ENCODE assay signal across 2 cellular contexts in the genomic region with DNA sequence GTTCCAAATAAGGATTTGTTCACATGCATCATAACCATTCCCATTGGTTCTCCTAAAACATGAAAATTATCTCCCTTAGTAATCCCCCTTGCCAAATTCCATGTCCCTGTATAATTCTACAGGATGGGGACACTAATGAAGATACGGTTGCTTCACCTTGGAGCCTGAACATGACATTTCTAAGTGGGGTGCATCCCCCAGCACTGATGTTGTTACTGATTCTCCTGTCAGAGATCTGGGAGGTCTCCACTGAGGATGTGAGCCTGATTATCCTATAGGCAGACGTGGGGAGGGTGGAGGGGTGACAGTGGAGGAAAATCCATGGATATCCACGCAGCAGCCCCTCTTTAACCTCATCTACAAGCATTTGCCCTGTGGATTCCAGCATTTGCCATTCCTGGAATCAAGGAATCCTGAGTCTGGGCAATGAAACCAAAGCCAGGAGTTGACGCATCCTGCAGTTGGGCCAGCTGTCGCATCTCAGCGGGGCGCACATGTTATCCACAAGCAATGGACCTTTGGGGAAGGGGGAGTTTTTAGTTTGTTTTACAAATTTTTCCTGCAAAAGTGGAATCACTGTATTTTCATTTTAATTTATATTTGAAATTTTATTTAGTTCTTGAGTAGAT.
TF ChIP-seq lines count a peak whose summit lies in the region.

No MANE protein-coding gene starts in this region.

TF ChIP-seq in IMR-90, 13 proteins besides CTCF, POLR2A, EP300 and RAD21 (continued from another document):
- TF ChIP-seq FOS (IDR thresholded peaks at IDR 0.05; ENCODE audit: low read depth, low read length) (no peak), RCOR1 (IDR thresholded peaks at IDR 0.05; ENCODE audit: insufficient replicate concordance, low read length) (no peak)

TF ChIP-seq in SK-N-SH treated with all-trans-retinoic acid at 6 μM for 48 hours, 23 proteins besides CTCF, POLR2A, EP300 and RAD21 (continued from another document):
- TF ChIP-seq TCF4 (CRISPR knock-in tag; IDR thresholded peaks at IDR 0.05; ENCODE audit: borderline replicate concordance), result no peak
- TF ChIP-seq ZC3H10 (CRISPR knock-in tag; IDR thresholded peaks at IDR 0.05), result no peak
- TF ChIP-seq, protein P1, sequence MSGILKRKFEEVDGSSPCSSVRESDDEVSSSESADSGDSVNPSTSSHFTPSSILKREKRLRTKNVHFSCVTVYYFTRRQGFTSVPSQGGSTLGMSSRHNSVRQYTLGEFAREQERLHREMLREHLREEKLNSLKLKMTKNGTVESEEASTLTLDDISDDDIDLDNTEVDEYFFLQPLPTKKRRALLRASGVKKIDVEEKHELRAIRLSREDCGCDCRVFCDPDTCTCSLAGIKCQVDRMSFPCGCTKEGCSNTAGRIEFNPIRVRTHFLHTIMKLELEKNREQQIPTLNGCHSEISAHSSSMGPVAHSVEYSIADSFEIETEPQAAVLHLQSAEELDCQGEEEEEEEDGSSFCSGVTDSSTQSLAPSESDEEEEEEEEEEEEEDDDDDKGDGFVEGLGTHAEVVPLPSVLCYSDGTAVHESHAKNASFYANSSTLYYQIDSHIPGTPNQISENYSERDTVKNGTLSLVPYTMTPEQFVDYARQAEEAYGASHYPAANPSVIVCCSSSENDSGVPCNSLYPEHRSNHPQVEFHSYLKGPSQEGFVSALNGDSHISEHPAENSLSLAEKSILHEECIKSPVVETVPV (CRISPR knock-in tag; IDR thresholded peaks at IDR 0.05), result no peak
- TF ChIP-seq CSDC2 (CRISPR knock-in tag; IDR thresholded peaks at IDR 0.05), result no peak
- TF ChIP-seq CREB5 (CRISPR knock-in tag; IDR thresholded peaks at IDR 0.05; ENCODE audit: low read depth), result no peak
- no peak for TF ChIP-seq TOX (CRISPR knock-in tag; IDR thresholded peaks at IDR 0.05; ENCODE audit: borderline replicate concordance)
- TF ChIP-seq OSR1 (CRISPR knock-in tag; IDR thresholded peaks at IDR 0.05), result no peak
- TF ChIP-seq, protein P2, sequence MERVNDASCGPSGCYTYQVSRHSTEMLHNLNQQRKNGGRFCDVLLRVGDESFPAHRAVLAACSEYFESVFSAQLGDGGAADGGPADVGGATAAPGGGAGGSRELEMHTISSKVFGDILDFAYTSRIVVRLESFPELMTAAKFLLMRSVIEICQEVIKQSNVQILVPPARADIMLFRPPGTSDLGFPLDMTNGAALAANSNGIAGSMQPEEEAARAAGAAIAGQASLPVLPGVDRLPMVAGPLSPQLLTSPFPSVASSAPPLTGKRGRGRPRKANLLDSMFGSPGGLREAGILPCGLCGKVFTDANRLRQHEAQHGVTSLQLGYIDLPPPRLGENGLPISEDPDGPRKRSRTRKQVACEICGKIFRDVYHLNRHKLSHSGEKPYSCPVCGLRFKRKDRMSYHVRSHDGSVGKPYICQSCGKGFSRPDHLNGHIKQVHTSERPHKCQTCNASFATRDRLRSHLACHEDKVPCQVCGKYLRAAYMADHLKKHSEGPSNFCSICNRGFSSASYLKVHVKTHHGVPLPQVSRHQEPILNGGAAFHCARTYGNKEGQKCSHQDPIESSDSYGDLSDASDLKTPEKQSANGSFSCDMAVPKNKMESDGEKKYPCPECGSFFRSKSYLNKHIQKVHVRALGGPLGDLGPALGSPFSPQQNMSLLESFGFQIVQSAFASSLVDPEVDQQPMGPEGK (CRISPR knock-in tag; IDR thresholded peaks at IDR 0.05; ENCODE audit: borderline replicate concordance), result no peak
- TF ChIP-seq, protein P3, sequence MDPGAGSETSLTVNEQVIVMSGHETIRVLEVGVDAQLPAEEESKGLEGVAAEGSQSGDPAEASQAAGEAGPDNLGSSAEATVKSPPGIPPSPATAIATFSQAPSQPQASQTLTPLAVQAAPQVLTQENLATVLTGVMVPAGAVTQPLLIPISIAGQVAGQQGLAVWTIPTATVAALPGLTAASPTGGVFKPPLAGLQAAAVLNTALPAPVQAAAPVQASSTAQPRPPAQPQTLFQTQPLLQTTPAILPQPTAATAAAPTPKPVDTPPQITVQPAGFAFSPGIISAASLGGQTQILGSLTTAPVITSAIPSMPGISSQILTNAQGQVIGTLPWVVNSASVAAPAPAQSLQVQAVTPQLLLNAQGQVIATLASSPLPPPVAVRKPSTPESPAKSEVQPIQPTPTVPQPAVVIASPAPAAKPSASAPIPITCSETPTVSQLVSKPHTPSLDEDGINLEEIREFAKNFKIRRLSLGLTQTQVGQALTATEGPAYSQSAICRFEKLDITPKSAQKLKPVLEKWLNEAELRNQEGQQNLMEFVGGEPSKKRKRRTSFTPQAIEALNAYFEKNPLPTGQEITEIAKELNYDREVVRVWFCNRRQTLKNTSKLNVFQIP (CRISPR knock-in tag; IDR thresholded peaks at IDR 0.05; ENCODE audit: borderline replicate concordance, low read depth), result no peak
- TF ChIP-seq ZFP30 (CRISPR knock-in tag; IDR thresholded peaks at IDR 0.05), result no peak
- TF ChIP-seq ZFP3 (CRISPR knock-in tag; IDR thresholded peaks at IDR 0.05), result no peak
- no peak for TF ChIP-seq SNAI2 (CRISPR knock-in tag; IDR thresholded peaks at IDR 0.05)
- TF ChIP-seq PPARA (CRISPR knock-in tag; IDR thresholded peaks at IDR 0.05; ENCODE audit: borderline replicate concordance), result no peak
- no peak for TF ChIP-seq ISL1 (CRISPR knock-in tag; IDR thresholded peaks at IDR 0.05)
- no peak for TF ChIP-seq ZNF565 (CRISPR knock-in tag; conservative IDR thresholded peaks at IDR 0.05; ENCODE audit: low read depth)
